Comparison of ENCODE assay signal across 22 cellular contexts in genomic region chr7:156841497-156841896, GRCh38.
"Had no signal": no experiment of that assay in that cellular context is flagged by ENCODE, and none has a peak within 500 bp of the region (broad histone marks: within the 10 kb centered on the region; RNA-seq: fewer than 3 reads in every experiment).

No MANE protein-coding gene starts in this region.

- H3K36me3 ChIP-seq: MG63 had no signal

- H3K4me2 ChIP-seq: SK-N-SH had no signal

- H3K4me3 Mint-ChIP-seq: IgD-negative memory B cell had no signal

- DNase-seq: KBM-7, MG63, NCI-H1092, NCI-H1105 treated with DMSO at 0.1 percent for 48 hours, NCI-H1417 treated with DMSO at 0.1 percent for 48 hours, NCI-H146, NCI-H1694 treated with DMSO at 0.1 percent for 48 hours, NCI-H2029, NCI-H2081 treated with DMSO at 0.1 percent for 48 hours, NCI-H2171, NCI-H226, NCI-H446, NCI-H510A, NCI-H524 treated with DMSO at 0.1 percent for 48 hours, NCI-H69, NCI-H774, Right ventricle myocardium superior, RPMI8226, SIG-M5 had no signal

- H3K27ac ChIP-seq: HL-60 had no signal

- H3K27me3 ChIP-seq: MG63 had no signal

- H3K27ac Mint-ChIP-seq: IgD-negative memory B cell had no signal

- H3K9me3 ChIP-seq: MG63, SK-N-SH had no signal

- H3K4me3 ChIP-seq: MG63 had no signal

- H3K27me3 Mint-ChIP-seq: IgD-negative memory B cell had no signal

- H3K9ac ChIP-seq: SK-N-SH had no signal
